In genomic region chr7:106568680-106569499, GRCh38 we compare ENCODE assay signal across 1 cellular context.
A peak's percentile ranks its signal among the peaks of the same experiment; 100 is the strongest.
TF ChIP-seq lines count a peak whose summit lies in the region.

No MANE protein-coding gene starts in this region.

TF ChIP-seq in HEK293, 187 proteins besides CTCF, POLR2A, EP300 and RAD21 (continued from another document and continues in another):
- no peak for TF ChIP-seq ZNF354C (tag by site-specific recombination; IDR thresholded peaks at IDR 0.05; ENCODE audit: borderline replicate concordance, low read depth)
- peak; percentile 38 for TF ChIP-seq ZNF629 (tag by site-specific recombination; IDR thresholded peaks at IDR 0.05)
- no peak for TF ChIP-seq SP2 (tag by site-specific recombination; IDR thresholded peaks at IDR 0.05)
- TF ChIP-seq ZNF580 (tag by site-specific recombination; IDR thresholded peaks at IDR 0.05) = peak; percentile 43; the same call in 1 of the 2 replicates
- TF ChIP-seq, protein P1, sequence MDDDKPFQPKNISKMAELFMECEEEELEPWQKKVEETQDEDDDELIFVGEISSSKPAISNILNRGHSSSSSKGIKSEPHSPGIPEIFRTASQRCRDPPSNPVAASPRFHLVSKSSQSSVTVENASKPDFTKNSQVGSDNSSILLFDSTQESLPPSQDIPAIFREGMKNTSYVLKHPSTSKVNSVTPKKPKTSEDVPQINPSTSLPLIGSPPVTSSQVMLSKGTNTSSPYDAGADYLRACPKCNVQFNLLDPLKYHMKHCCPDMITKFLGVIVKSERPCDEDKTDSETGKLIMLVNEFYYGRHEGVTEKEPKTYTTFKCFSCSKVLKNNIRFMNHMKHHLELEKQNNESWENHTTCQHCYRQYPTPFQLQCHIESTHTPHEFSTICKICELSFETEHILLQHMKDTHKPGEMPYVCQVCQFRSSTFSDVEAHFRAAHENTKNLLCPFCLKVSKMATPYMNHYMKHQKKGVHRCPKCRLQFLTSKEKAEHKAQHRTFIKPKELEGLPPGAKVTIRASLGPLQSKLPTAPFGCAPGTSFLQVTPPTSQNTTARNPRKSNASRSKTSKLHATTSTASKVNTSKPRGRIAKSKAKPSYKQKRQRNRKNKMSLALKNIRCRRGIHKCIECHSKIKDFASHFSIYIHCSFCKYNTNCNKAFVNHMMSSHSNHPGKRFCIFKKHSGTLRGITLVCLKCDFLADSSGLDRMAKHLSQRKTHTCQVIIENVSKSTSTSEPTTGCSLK (tag by site-specific recombination; IDR thresholded peaks at IDR 0.05) = no peak
- TF ChIP-seq, protein P2, sequence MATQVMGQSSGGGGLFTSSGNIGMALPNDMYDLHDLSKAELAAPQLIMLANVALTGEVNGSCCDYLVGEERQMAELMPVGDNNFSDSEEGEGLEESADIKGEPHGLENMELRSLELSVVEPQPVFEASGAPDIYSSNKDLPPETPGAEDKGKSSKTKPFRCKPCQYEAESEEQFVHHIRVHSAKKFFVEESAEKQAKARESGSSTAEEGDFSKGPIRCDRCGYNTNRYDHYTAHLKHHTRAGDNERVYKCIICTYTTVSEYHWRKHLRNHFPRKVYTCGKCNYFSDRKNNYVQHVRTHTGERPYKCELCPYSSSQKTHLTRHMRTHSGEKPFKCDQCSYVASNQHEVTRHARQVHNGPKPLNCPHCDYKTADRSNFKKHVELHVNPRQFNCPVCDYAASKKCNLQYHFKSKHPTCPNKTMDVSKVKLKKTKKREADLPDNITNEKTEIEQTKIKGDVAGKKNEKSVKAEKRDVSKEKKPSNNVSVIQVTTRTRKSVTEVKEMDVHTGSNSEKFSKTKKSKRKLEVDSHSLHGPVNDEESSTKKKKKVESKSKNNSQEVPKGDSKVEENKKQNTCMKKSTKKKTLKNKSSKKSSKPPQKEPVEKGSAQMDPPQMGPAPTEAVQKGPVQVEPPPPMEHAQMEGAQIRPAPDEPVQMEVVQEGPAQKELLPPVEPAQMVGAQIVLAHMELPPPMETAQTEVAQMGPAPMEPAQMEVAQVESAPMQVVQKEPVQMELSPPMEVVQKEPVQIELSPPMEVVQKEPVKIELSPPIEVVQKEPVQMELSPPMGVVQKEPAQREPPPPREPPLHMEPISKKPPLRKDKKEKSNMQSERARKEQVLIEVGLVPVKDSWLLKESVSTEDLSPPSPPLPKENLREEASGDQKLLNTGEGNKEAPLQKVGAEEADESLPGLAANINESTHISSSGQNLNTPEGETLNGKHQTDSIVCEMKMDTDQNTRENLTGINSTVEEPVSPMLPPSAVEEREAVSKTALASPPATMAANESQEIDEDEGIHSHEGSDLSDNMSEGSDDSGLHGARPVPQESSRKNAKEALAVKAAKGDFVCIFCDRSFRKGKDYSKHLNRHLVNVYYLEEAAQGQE (tag by site-specific recombination; IDR thresholded peaks at IDR 0.05) = no peak
- peak; percentile 69 for TF ChIP-seq PRDM4 (tag by site-specific recombination; IDR thresholded peaks at IDR 0.05)
- TF ChIP-seq FEZF1 (tag by site-specific recombination; IDR thresholded peaks at IDR 0.05) = peak; percentile 74
- TF ChIP-seq ZNF585B (tag by site-specific recombination; IDR thresholded peaks at IDR 0.05) = no peak
- peak; percentile 88 for TF ChIP-seq PRDM6 (tag by site-specific recombination; IDR thresholded peaks at IDR 0.05)
- TF ChIP-seq ZNF394 (tag by site-specific recombination; IDR thresholded peaks at IDR 0.05; ENCODE audit: borderline replicate concordance) = peak; percentile 47
- 0 out of 2 replicates have a peak, but pooled peaks have one; percentile 30 for TF ChIP-seq SP3 (tag by site-specific recombination; IDR thresholded peaks at IDR 0.05)
- 0 out of 2 replicates have a peak, but pooled peaks have one; percentile 12 for TF ChIP-seq ZNF398 (tag by site-specific recombination; IDR thresholded peaks at IDR 0.05)
- no peak for TF ChIP-seq ELK4 (IDR thresholded peaks at IDR 0.05; ENCODE audit: borderline replicate concordance, low read depth, low read length)
- TF ChIP-seq ZNF416 (tag by site-specific recombination; IDR thresholded peaks at IDR 0.05) = no peak
- TF ChIP-seq PATZ1 (tag by site-specific recombination; IDR thresholded peaks at IDR 0.05) = peak; percentile 51; the same call in 1 of the 2 replicates
- TF ChIP-seq ZBTB26 (tag by site-specific recombination; optimal IDR thresholded peaks at IDR 0.05) = no peak
- TF ChIP-seq KLF10 (tag by site-specific recombination; IDR thresholded peaks at IDR 0.05) = 0 out of 2 replicates have a peak, but pooled peaks have one; percentile 37
- no peak for TF ChIP-seq ZNF530 (tag by site-specific recombination; IDR thresholded peaks at IDR 0.05; ENCODE audit: low read depth)
- no peak for TF ChIP-seq ZNF645 (tag by site-specific recombination; IDR thresholded peaks at IDR 0.05)
- peak; percentile 56; the same call in 1 of the 2 replicates for TF ChIP-seq KLF16 (tag by site-specific recombination; IDR thresholded peaks at IDR 0.05)
- TF ChIP-seq, protein P3, sequence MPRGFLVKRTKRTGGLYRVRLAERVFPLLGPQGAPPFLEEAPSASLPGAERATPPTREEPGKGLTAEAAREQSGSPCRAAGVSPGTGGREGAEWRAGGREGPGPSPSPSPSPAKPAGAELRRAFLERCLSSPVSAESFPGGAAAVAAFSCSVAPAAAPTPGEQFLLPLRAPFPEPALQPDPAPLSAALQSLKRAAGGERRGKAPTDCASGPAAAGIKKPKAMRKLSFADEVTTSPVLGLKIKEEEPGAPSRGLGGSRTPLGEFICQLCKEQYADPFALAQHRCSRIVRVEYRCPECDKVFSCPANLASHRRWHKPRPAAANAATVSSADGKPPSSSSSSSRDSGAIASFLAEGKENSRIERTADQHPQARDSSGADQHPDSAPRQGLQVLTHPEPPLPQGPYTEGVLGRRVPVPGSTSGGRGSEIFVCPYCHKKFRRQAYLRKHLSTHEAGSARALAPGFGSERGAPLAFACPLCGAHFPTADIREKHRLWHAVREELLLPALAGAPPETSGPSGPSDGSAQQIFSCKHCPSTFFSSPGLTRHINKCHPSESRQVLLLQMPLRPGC (tag by site-specific recombination; IDR thresholded peaks at IDR 0.05) = no peak
- TF ChIP-seq ZNF274 (IDR thresholded peaks at IDR 0.05; ENCODE audit: low read length) = no peak
- no peak for TF ChIP-seq ZNF274 (tag by site-specific recombination; IDR thresholded peaks at IDR 0.05; ENCODE audit: borderline replicate concordance)
- TF ChIP-seq, protein P4, sequence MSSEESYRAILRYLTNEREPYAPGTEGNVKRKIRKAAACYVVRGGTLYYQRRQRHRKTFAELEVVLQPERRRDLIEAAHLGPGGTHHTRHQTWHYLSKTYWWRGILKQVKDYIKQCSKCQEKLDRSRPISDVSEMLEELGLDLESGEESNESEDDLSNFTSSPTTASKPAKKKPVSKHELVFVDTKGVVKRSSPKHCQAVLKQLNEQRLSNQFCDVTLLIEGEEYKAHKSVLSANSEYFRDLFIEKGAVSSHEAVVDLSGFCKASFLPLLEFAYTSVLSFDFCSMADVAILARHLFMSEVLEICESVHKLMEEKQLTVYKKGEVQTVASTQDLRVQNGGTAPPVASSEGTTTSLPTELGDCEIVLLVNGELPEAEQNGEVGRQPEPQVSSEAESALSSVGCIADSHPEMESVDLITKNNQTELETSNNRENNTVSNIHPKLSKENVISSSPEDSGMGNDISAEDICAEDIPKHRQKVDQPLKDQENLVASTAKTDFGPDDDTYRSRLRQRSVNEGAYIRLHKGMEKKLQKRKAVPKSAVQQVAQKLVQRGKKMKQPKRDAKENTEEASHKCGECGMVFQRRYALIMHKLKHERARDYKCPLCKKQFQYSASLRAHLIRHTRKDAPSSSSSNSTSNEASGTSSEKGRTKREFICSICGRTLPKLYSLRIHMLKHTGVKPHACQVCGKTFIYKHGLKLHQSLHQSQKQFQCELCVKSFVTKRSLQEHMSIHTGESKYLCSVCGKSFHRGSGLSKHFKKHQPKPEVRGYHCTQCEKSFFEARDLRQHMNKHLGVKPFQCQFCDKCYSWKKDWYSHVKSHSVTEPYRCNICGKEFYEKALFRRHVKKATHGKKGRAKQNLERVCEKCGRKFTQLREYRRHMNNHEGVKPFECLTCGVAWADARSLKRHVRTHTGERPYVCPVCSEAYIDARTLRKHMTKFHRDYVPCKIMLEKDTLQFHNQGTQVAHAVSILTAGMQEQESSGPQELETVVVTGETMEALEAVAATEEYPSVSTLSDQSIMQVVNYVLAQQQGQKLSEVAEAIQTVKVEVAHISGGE (tag by site-specific recombination; conservative IDR thresholded peaks at IDR 0.05; ENCODE audit: low read depth) = no peak
- TF ChIP-seq IKZF3 (tag by site-specific recombination; IDR thresholded peaks at IDR 0.05) = peak; percentile 76
- no peak for TF ChIP-seq KLF1 (tag by site-specific recombination; IDR thresholded peaks at IDR 0.05)
- TF ChIP-seq ZNF677 (tag by site-specific recombination; IDR thresholded peaks at IDR 0.05) = no peak
